13 cellular contexts compared by ENCODE assay signal in the genomic region with DNA sequence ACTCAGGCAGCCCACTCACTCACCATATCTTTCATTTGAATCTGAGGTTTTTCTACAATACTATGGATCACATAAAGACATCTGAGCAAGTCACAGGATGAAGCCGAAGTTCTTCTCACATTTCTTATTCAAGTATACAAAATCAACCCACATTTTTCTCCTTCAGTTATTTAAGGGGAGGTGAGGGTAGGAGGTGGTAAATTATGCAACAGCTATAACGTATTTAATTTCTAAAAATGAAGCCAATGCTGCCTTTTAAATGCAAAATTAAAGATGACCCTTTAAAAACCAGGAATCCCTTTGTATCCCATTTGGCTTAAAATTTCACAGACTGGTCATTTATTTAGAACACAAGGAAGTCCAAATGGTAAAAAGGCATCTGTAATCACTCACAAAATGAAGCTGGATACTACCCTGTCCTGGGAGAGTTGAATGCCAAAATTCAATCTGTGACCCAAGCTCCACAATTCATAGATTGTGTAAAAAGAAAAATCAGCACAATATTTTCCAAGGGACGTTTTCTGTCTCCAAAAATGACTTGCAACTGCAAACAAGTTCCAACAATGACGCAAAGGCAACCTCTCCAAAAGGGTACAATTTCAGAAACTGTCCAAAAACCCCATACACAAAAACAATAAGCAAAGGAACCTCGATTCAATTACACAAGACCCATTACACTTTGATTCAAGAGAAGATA. TPM values are rescaled to one million over a fixed set of nuclear protein-coding genes. Genes with fewer than 3 reads are reported as not detected.
DNase-seq lines count a peak whose midpoint lies in the region; ATAC-seq, FAIRE-seq and TF ChIP-seq lines count a peak whose summit lies in the region.
"Had no signal": no experiment of that assay in that cellular context is flagged by ENCODE, and none has a peak within 500 bp of the region (broad histone marks: within the 10 kb centered on the region; RNA-seq: fewer than 3 reads in every experiment).

No MANE protein-coding gene starts in this region.

- H3K4me1 ChIP-seq in HEK293 (ENCODE audit: control insufficient read depth, insufficient read depth, low read length) (peaks cover 34% of the 10 kb centered on the region), colonic mucosa (no peaks in the 10 kb centered on the region), skeletal muscle satellite cell (ENCODE audit: control insufficient read depth, insufficient read depth, low read length) (peaks cover 36% of the 10 kb centered on the region)

- intact Hi-C loops in colonic mucosa (cut with DNase I): no loop called here

- no peak for FAIRE-seq in D721Med (lab: Jason Lieb, UNC)
- FAIRE-seq: HepG2 had no signal

- H3K36me3 ChIP-seq in HEK293 (ENCODE audit: control insufficient read depth in 2 of 2, insufficient read depth in 1 of 2, low read length in 2 of 2) (no peaks in the 10 kb centered on the region), colonic mucosa (no peaks in the 10 kb centered on the region), skeletal muscle satellite cell (ENCODE audit: insufficient read depth, low read length) (no peaks in the 10 kb centered on the region)

- no peaks in the 10 kb centered on the region for H3K9me3 ChIP-seq in HEK293 (ENCODE audit: control insufficient read depth, insufficient read depth, low read depth, low read length)
- no peaks in the 10 kb centered on the region for H3K9me3 ChIP-seq in colonic mucosa
- H3K9me3 ChIP-seq in skeletal muscle satellite cell (replicated peaks; ENCODE audit: low read length): no peaks in the 10 kb centered on the region

- CTCF ChIA-PET in HEK293 (lab: Yijun Ruan, JAX): interaction anchor here (0.7 to 1.0 kb wide), 3 partner anchors 11 to 73 kb away, joined by 3 to 4 read pairs (median 3); no protein-coding TSS in a partner anchor

- H3K4me3 ChIP-seq in HEK293 (ENCODE audit: low read depth, low read length) (no peak overlapping the region), colonic mucosa (no peak overlapping the region), skeletal muscle satellite cell (ENCODE audit: low read length) (peak overlapping the region; percentile 21)

- H3K27me3 ChIP-seq in colonic mucosa (no peaks in the 10 kb centered on the region), skeletal muscle satellite cell (ENCODE audit: control insufficient read depth, insufficient read depth, low read length) (no peaks in the 10 kb centered on the region)

- DNase-seq in colonic mucosa (no peak), inferior parietal cortex (ENCODE audit: extremely low spot score) (peak; percentile 57), NCI-H2081 treated with DMSO at 0.1 percent for 48 hours (lab: John Stamatoyannopoulos, UW) (no peak), D721Med (ENCODE audit: insufficient read length, low spot score) (no peak), kidney glomerular epithelial cell (lab: John Stamatoyannopoulos, UW) (no peak)
- DNase-seq: activated CD4-positive, alpha-beta T cell treated with anti-CD3 and anti-CD28 coated beads, Interleukin-2, amount 10 ng/mL, durations not matched to agents 7 days and 5 days; MV-4-11 had no signal

- POLR2A ChIA-PET in HEK293 (lab: Yijun Ruan, JAX): no interaction called here

- H3K27ac ChIP-seq in HEK293 (ENCODE audit: extremely low read depth, low read depth, low read length) (no peak overlapping the region), colonic mucosa (peak overlapping the region; percentile 7)
- H3K27ac ChIP-seq: RWPE1 had no signal

- H3K4me2 ChIP-seq in skeletal muscle satellite cell (ENCODE audit: low read length): peak overlapping the region; percentile 61

- TF ChIP-seq CTCF in HEK293 (tag by site-specific recombination; IDR thresholded peaks at IDR 0.05) (no peak), colonic mucosa (IDR thresholded peaks at IDR 0.05) (no peak), D721Med (IDR thresholded peaks at IDR 0.05; ENCODE audit: insufficient read depth, missing control alignments) (no peak)

- ATAC-seq in GM21529 (IDR thresholded peaks at IDR 0.05; ENCODE audit: unreplicated experiment): no peak
- ATAC-seq: HepG2; stimulated activated effector memory CD8-positive, alpha-beta T cell treated with anti-CD3 and anti-CD28 coated beads, Interleukin-12 subunit alpha, Interleukin-12 subunit beta, amount 100 ng/mL, for 72 hours had no signal

- no peak overlapping the region for H3K9ac ChIP-seq in colonic mucosa (ENCODE audit: low read depth in 2 of 2, low read length in 2 of 2)
- peak overlapping the region; percentile 2 for H3K9ac ChIP-seq in skeletal muscle satellite cell (ENCODE audit: low read depth, low read length)

TF ChIP-seq in HEK293, 187 proteins besides CTCF, POLR2A, EP300 and RAD21:
- no peak for TF ChIP-seq ZNF174 (tag by site-specific recombination; IDR thresholded peaks at IDR 0.05)
- TF ChIP-seq, protein P1, sequence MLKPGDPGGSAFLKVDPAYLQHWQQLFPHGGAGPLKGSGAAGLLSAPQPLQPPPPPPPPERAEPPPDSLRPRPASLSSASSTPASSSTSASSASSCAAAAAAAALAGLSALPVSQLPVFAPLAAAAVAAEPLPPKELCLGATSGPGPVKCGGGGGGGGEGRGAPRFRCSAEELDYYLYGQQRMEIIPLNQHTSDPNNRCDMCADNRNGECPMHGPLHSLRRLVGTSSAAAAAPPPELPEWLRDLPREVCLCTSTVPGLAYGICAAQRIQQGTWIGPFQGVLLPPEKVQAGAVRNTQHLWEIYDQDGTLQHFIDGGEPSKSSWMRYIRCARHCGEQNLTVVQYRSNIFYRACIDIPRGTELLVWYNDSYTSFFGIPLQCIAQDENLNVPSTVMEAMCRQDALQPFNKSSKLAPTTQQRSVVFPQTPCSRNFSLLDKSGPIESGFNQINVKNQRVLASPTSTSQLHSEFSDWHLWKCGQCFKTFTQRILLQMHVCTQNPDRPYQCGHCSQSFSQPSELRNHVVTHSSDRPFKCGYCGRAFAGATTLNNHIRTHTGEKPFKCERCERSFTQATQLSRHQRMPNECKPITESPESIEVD (tag by site-specific recombination; IDR thresholded peaks at IDR 0.05): peak; percentile 41
- TF ChIP-seq ZNF416 (tag by site-specific recombination; IDR thresholded peaks at IDR 0.05): no peak

RNA-seq across cellular contexts. Expression of gene EPB41L2, which starts 48.8 kb away (rescaled TPM):
- total RNA-seq in colonic mucosa: 100 to 1,000 TPM; 106 to 113 TPM
- total RNA-seq in skeletal muscle satellite cell (2012; rRNA removed): 31.2 and 40.6 TPM in 2 replicates
